ENCODE assay signal across 1 cellular context in genomic region chr6:12751694-12752304, GRCh38.
A peak's percentile ranks its signal among the peaks of the same experiment; 100 is the strongest.
TF ChIP-seq lines count a peak whose summit lies in the region.

No MANE protein-coding gene starts in this region.

TF ChIP-seq in HepG2, 621 proteins besides CTCF, POLR2A, EP300 and RAD21 (continued from another document and continues in another):
- no peak for TF ChIP-seq SNAPC4 (CRISPR knock-in tag; IDR thresholded peaks at IDR 0.05)
- TF ChIP-seq DMAP1 (CRISPR knock-in tag; IDR thresholded peaks at IDR 0.05), result no peak
- TF ChIP-seq ZNF75D (CRISPR knock-in tag; IDR thresholded peaks at IDR 0.05; ENCODE audit: borderline replicate concordance), result no peak
- TF ChIP-seq ZNF530 (CRISPR knock-in tag; IDR thresholded peaks at IDR 0.05; ENCODE audit: low read depth), result no peak
- TF ChIP-seq SNAI1 (CRISPR knock-in tag; IDR thresholded peaks at IDR 0.05; ENCODE audit: borderline replicate concordance), result no peak
- TF ChIP-seq ZNF629 (CRISPR knock-in tag; conservative IDR thresholded peaks at IDR 0.05), result no peak
- TF ChIP-seq IRF9 (CRISPR knock-in tag; IDR thresholded peaks at IDR 0.05; ENCODE audit: borderline replicate concordance), result no peak
- TF ChIP-seq ZSCAN29 (CRISPR knock-in tag; conservative IDR thresholded peaks at IDR 0.05), result no peak
- no peak for TF ChIP-seq KLF9 (CRISPR knock-in tag; IDR thresholded peaks at IDR 0.05; ENCODE audit: low read depth)
- TF ChIP-seq JUN (CRISPR knock-in tag; IDR thresholded peaks at IDR 0.05), result no peak
- peak; percentile 25; the same call in 1 of the 2 replicates for TF ChIP-seq TFDP1 (CRISPR knock-in tag; IDR thresholded peaks at IDR 0.05; ENCODE audit: borderline replicate concordance)
- TF ChIP-seq NAIF1 (CRISPR knock-in tag; IDR thresholded peaks at IDR 0.05; ENCODE audit: borderline replicate concordance), result no peak
- TF ChIP-seq KLF6 (CRISPR knock-in tag; IDR thresholded peaks at IDR 0.05), result peak; percentile 90; the same call in 1 of the 2 replicates
- no peak for TF ChIP-seq MTA3 (CRISPR knock-in tag; IDR thresholded peaks at IDR 0.05)
- no peak for TF ChIP-seq ZNF343 (CRISPR knock-in tag; IDR thresholded peaks at IDR 0.05)
- TF ChIP-seq ZBTB43 (CRISPR knock-in tag; conservative IDR thresholded peaks at IDR 0.05), result peak; percentile 66; the same call in 1 of the 2 replicates
- no peak for TF ChIP-seq NCOA1 (CRISPR knock-in tag; IDR thresholded peaks at IDR 0.05)
- no peak for TF ChIP-seq TERF1 (CRISPR knock-in tag; IDR thresholded peaks at IDR 0.05)
- no peak for TF ChIP-seq ZNF431 (CRISPR knock-in tag; IDR thresholded peaks at IDR 0.05; ENCODE audit: borderline replicate concordance, low read depth)
- no peak for TF ChIP-seq NR2F6 (IDR thresholded peaks at IDR 0.05)
- no peak for TF ChIP-seq NR2F6 (CRISPR knock-in tag; IDR thresholded peaks at IDR 0.05)
- TF ChIP-seq NFRKB (IDR thresholded peaks at IDR 0.05), result no peak
- peak; percentile 26; the same call in 1 of the 2 replicates for TF ChIP-seq PBX3 (CRISPR knock-in tag; IDR thresholded peaks at IDR 0.05; ENCODE audit: borderline replicate concordance)
- no peak for TF ChIP-seq SMAD9 (CRISPR knock-in tag; IDR thresholded peaks at IDR 0.05)
- no peak for TF ChIP-seq THAP9 (CRISPR knock-in tag; IDR thresholded peaks at IDR 0.05; ENCODE audit: borderline replicate concordance)
- TF ChIP-seq REXO4 (CRISPR knock-in tag; IDR thresholded peaks at IDR 0.05; ENCODE audit: borderline replicate concordance), result no peak
- TF ChIP-seq ZNF672 (CRISPR knock-in tag; IDR thresholded peaks at IDR 0.05), result no peak
- no peak for TF ChIP-seq HCFC1 (IDR thresholded peaks at IDR 0.05; ENCODE audit: low read depth, low read length)
- no peak for TF ChIP-seq U2AF1 (optimal IDR thresholded peaks at IDR 0.05; ENCODE audit: low read depth, low read length)
- TF ChIP-seq ZFP36L2 (CRISPR knock-in tag; IDR thresholded peaks at IDR 0.05), result no peak; the same call in 1 of the 2 replicates
- TF ChIP-seq IKZF1 (IDR thresholded peaks at IDR 0.05), result no peak
- no peak for TF ChIP-seq KIAA2018 (CRISPR knock-in tag; IDR thresholded peaks at IDR 0.05; ENCODE audit: borderline replicate concordance)
- TF ChIP-seq ZNF414 (CRISPR knock-in tag; IDR thresholded peaks at IDR 0.05), result no peak
